ENCODE assay signal across 8 cellular contexts in genomic region chr9:127763918-127764384, GRCh38. TPM values are rescaled to one million over a fixed set of nuclear protein-coding genes. Genes with fewer than 3 reads are reported as not detected.
DNase-seq lines count a peak whose midpoint lies in the region; ATAC-seq and TF ChIP-seq lines count a peak whose summit lies in the region.

No MANE protein-coding gene starts in this region.

- no peaks in the 10 kb centered on the region; the same call in 2 of the 3 replicates for H3K36me3 Mint-ChIP-seq in GM23338 (ENCODE audit: low read depth)
- peaks cover 57% of the 10 kb centered on the region for H3K36me3 Mint-ChIP-seq in activated CD8-positive, alpha-beta memory T cell treated with anti-CD3 and anti-CD28 coated beads, Interleukin-2, amount 10 ng/mL, durations not matched to agents 7 days and 5 days
- peaks cover 62% of the 10 kb centered on the region for H3K36me3 Mint-ChIP-seq in stimulated activated memory B cell treated with anti-CD40 and anti-IgM and Interleukin-4, amounts not matched to agents 10 μg/mL and 1 μg/mL and 100 μg/mL, for 72 hours

- H3K4me2 ChIP-seq in GM23338: peak overlapping the region; percentile 55; the same call in 1 of the 2 replicates

- H3K4me1 ChIP-seq in GM23338 (ENCODE audit: insufficient read depth): peaks cover 19% of the 10 kb centered on the region

- TF ChIP-seq CTCF in AG09309 (IDR thresholded peaks at IDR 0.05; ENCODE audit: control insufficient read depth, insufficient read depth, low read depth, low read length, missing control alignments) (peak; percentile 18), GM23338 (conservative IDR thresholded peaks at IDR 0.05; ENCODE audit: low read depth in 2 of 2) (peak; percentile 66 to 97)

- peak overlapping the region; percentile 80; the same call in 1 of the 2 replicates for H3K27ac Mint-ChIP-seq in GM23338
- H3K27ac Mint-ChIP-seq in activated CD8-positive, alpha-beta memory T cell treated with anti-CD3 and anti-CD28 coated beads, Interleukin-2, amount 10 ng/mL, durations not matched to agents 7 days and 5 days: peak overlapping the region; percentile 54
- peak overlapping the region; percentile 78 for H3K27ac Mint-ChIP-seq in stimulated activated memory B cell treated with anti-CD40 and anti-IgM and Interleukin-4, amounts not matched to agents 10 μg/mL and 1 μg/mL and 100 μg/mL, for 72 hours

- H3K9me3 Mint-ChIP-seq in GM23338: no peaks in the 10 kb centered on the region
- no peaks in the 10 kb centered on the region for H3K9me3 Mint-ChIP-seq in activated CD8-positive, alpha-beta memory T cell treated with anti-CD3 and anti-CD28 coated beads, Interleukin-2, amount 10 ng/mL, durations not matched to agents 7 days and 5 days (ENCODE audit: low read depth)
- H3K9me3 Mint-ChIP-seq in stimulated activated memory B cell treated with anti-CD40 and anti-IgM and Interleukin-4, amounts not matched to agents 10 μg/mL and 1 μg/mL and 100 μg/mL, for 72 hours: no peaks in the 10 kb centered on the region

- H3K36me3 ChIP-seq in GM23338 (ENCODE audit: insufficient read depth): no peaks in the 10 kb centered on the region

- DNase-seq in AG09309 (ENCODE audit: low read depth) (no peak), GM23338 (ENCODE audit: low spot score) (peak; percentile 83), left cardiac atrium (peak; percentile 80), T1000 (lab: John Stamatoyannopoulos, UW) (no peak)
- no peak for DNase-seq in activated CD8-positive, alpha-beta memory T cell treated with anti-CD3 and anti-CD28 coated beads, Interleukin-2, amount 10 ng/mL, durations not matched to agents 7 days and 5 days

- H3K4me1 Mint-ChIP-seq in GM23338: peaks cover 45% of the 10 kb centered on the region
- H3K4me1 Mint-ChIP-seq in activated CD8-positive, alpha-beta memory T cell treated with anti-CD3 and anti-CD28 coated beads, Interleukin-2, amount 10 ng/mL, durations not matched to agents 7 days and 5 days: peaks cover 48% of the 10 kb centered on the region
- H3K4me1 Mint-ChIP-seq in stimulated activated memory B cell treated with anti-CD40 and anti-IgM and Interleukin-4, amounts not matched to agents 10 μg/mL and 1 μg/mL and 100 μg/mL, for 72 hours: peaks cover 66% of the 10 kb centered on the region

- H3K4me3 ChIP-seq in AG09309 (ENCODE audit: control insufficient read depth, low read depth, low read length) (no peak overlapping the region), GM23338 (no peak overlapping the region)

- no peaks in the 10 kb centered on the region for H3K79me2 ChIP-seq in GM23338 (replicated peaks; ENCODE audit: insufficient read depth)

- no peak overlapping the region for H3K27ac ChIP-seq in GM23338 (ENCODE audit: low read depth)

- no peaks in the 10 kb centered on the region for H4K20me1 ChIP-seq in GM23338 (replicated peaks; ENCODE audit: insufficient read depth)

- peak overlapping the region; percentile 69; the same call in 1 of the 2 replicates for H2AFZ ChIP-seq in GM23338

- no peaks in the 10 kb centered on the region for H3K9me2 ChIP-seq in GM23338 (ENCODE audit: insufficient read depth)

- H3F3A ChIP-seq in GM23338 (replicated peaks; ENCODE audit: low read depth): peaks cover 10% of the 10 kb centered on the region; the same call in 1 of the 2 replicates

- H3K27me3 ChIP-seq in GM23338 (ENCODE audit: insufficient read depth): no peaks in the 10 kb centered on the region

- H3K4me3 Mint-ChIP-seq in GM23338: no peak overlapping the region
- H3K4me3 Mint-ChIP-seq in activated CD8-positive, alpha-beta memory T cell treated with anti-CD3 and anti-CD28 coated beads, Interleukin-2, amount 10 ng/mL, durations not matched to agents 7 days and 5 days: no peak overlapping the region
- no peak overlapping the region for H3K4me3 Mint-ChIP-seq in stimulated activated memory B cell treated with anti-CD40 and anti-IgM and Interleukin-4, amounts not matched to agents 10 μg/mL and 1 μg/mL and 100 μg/mL, for 72 hours

- ATAC-seq in GM23338 (peak; percentile 86), left cardiac atrium (peak; percentile 65 to 71), HG02885 (IDR thresholded peaks at IDR 0.05; ENCODE audit: poor library complexity, unreplicated experiment) (no peak), HG03457 (IDR thresholded peaks at IDR 0.05; ENCODE audit: unreplicated experiment) (no peak)
- peak; percentile 45 for ATAC-seq in activated CD8-positive, alpha-beta memory T cell treated with anti-CD3 and anti-CD28 coated beads, Interleukin-2, amount 10 ng/mL, durations not matched to agents 7 days and 5 days
- ATAC-seq in stimulated activated memory B cell treated with anti-CD40 and anti-IgM and Interleukin-4, amounts not matched to agents 10 μg/mL and 1 μg/mL and 100 μg/mL, for 72 hours: no peak

- CTCF ChIA-PET in activated CD8-positive, alpha-beta memory T cell treated with anti-CD3 and anti-CD28 coated beads, Interleukin-2, amount 10 ng/mL, durations not matched to agents 7 days and 5 days (lab: Charles Lee): interaction anchor here (0.8 to 6.1 kb wide), 10 partner anchors 16 to 156 kb away, joined by 3 to 61 read pairs (median 3); partner anchors contain the start of genes CDK9 and TOR2A

- H3K27me3 Mint-ChIP-seq in GM23338 (ENCODE audit: insufficient read depth, low read depth, poor library complexity): peaks cover 23% of the 10 kb centered on the region
- H3K27me3 Mint-ChIP-seq in activated CD8-positive, alpha-beta memory T cell treated with anti-CD3 and anti-CD28 coated beads, Interleukin-2, amount 10 ng/mL, durations not matched to agents 7 days and 5 days: no peaks in the 10 kb centered on the region
- H3K27me3 Mint-ChIP-seq in stimulated activated memory B cell treated with anti-CD40 and anti-IgM and Interleukin-4, amounts not matched to agents 10 μg/mL and 1 μg/mL and 100 μg/mL, for 72 hours: no peaks in the 10 kb centered on the region

- intact Hi-C loops in left cardiac atrium (cut with DNase I): no loop called here

TF ChIP-seq in GM23338, 12 proteins besides CTCF, POLR2A, EP300 and RAD21 (continues in another document):
- TF ChIP-seq NANOG (IDR thresholded peaks at IDR 0.05; ENCODE audit: borderline replicate concordance): no peak
- TF ChIP-seq EZH2phosphoT487 (IDR thresholded peaks at IDR 0.05; ENCODE audit: unreplicated experiment): no peak
- TF ChIP-seq JUNB (IDR thresholded peaks at IDR 0.05; ENCODE audit: unreplicated experiment): no peak
- TF ChIP-seq, protein P1, sequence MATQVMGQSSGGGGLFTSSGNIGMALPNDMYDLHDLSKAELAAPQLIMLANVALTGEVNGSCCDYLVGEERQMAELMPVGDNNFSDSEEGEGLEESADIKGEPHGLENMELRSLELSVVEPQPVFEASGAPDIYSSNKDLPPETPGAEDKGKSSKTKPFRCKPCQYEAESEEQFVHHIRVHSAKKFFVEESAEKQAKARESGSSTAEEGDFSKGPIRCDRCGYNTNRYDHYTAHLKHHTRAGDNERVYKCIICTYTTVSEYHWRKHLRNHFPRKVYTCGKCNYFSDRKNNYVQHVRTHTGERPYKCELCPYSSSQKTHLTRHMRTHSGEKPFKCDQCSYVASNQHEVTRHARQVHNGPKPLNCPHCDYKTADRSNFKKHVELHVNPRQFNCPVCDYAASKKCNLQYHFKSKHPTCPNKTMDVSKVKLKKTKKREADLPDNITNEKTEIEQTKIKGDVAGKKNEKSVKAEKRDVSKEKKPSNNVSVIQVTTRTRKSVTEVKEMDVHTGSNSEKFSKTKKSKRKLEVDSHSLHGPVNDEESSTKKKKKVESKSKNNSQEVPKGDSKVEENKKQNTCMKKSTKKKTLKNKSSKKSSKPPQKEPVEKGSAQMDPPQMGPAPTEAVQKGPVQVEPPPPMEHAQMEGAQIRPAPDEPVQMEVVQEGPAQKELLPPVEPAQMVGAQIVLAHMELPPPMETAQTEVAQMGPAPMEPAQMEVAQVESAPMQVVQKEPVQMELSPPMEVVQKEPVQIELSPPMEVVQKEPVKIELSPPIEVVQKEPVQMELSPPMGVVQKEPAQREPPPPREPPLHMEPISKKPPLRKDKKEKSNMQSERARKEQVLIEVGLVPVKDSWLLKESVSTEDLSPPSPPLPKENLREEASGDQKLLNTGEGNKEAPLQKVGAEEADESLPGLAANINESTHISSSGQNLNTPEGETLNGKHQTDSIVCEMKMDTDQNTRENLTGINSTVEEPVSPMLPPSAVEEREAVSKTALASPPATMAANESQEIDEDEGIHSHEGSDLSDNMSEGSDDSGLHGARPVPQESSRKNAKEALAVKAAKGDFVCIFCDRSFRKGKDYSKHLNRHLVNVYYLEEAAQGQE (IDR thresholded peaks at IDR 0.05; ENCODE audit: unreplicated experiment): no peak
- no peak for TF ChIP-seq CREB1 (CRISPR knock-in tag; IDR thresholded peaks at IDR 0.05; ENCODE audit: low read depth)
- TF ChIP-seq POLR2AphosphoS5 (IDR thresholded peaks at IDR 0.05; ENCODE audit: low read depth): no peak
- TF ChIP-seq ZNF114 (CRISPR knock-in tag; IDR thresholded peaks at IDR 0.05): no peak

RNA-seq across cellular contexts. Expression of gene SH2D3C, which starts 14.5 kb away (rescaled TPM):
- total RNA-seq in GM23338 (2014; rRNA removed; shearing (Covaris generic)): 4.5 and 7.3 TPM in 2 replicates
- polyA plus RNA-seq in GM23338 (2016; fragmentation: Nextera tagmentation; extraction: Ambion mirVana): 4.2 and 4.4 TPM in 2 replicates
- 10 to 100 TPM; 75.2 to 87.8 TPM for total RNA-seq in activated CD8-positive, alpha-beta memory T cell treated with anti-CD3 and anti-CD28 coated beads, Interleukin-2, amount 10 ng/mL, durations not matched to agents 7 days and 5 days
- total RNA-seq in left cardiac atrium: 10 to 100 TPM; 18.4 to 21.5 TPM

RNA-seq across cellular contexts. Expression of gene CDK9, which starts 21.9 kb away (rescaled TPM):
- total RNA-seq in GM23338 (2014; rRNA removed; shearing (Covaris generic)): 63.9 and 84.3 TPM in 2 replicates
- polyA plus RNA-seq in GM23338 (2016; fragmentation: Nextera tagmentation; extraction: Ambion mirVana): 49.7 and 58.5 TPM in 2 replicates
- total RNA-seq in activated CD8-positive, alpha-beta memory T cell treated with anti-CD3 and anti-CD28 coated beads, Interleukin-2, amount 10 ng/mL, durations not matched to agents 7 days and 5 days: 100 to 1,000 TPM; 120 to 128 TPM
- total RNA-seq in left cardiac atrium: 10 to 100 TPM; 58.3 to 64.2 TPM

RNA-seq across cellular contexts. Expression of gene TOR2A, which starts 28.9 kb away (rescaled TPM):
- total RNA-seq in GM23338 (2014; rRNA removed; shearing (Covaris generic)): 21.1 and 23.5 TPM in 2 replicates
- 14.4 TPM in 2 replicates for polyA plus RNA-seq in GM23338 (2016; fragmentation: Nextera tagmentation; extraction: Ambion mirVana)
- total RNA-seq in activated CD8-positive, alpha-beta memory T cell treated with anti-CD3 and anti-CD28 coated beads, Interleukin-2, amount 10 ng/mL, durations not matched to agents 7 days and 5 days: 10 to 100 TPM; 24.1 to 26.8 TPM
- total RNA-seq in left cardiac atrium: 1 to 10 TPM; 5.1 TPM

RNA-seq across cellular contexts. Expression of gene FPGS, which starts 38.7 kb away (rescaled TPM):
- total RNA-seq in GM23338 (2014; rRNA removed; shearing (Covaris generic)): 87.2 and 92.4 TPM in 2 replicates
- polyA plus RNA-seq in GM23338 (2016; fragmentation: Nextera tagmentation; extraction: Ambion mirVana): 40.7 and 43.5 TPM in 2 replicates
- 100 to 1,000 TPM; 109 to 117 TPM for total RNA-seq in activated CD8-positive, alpha-beta memory T cell treated with anti-CD3 and anti-CD28 coated beads, Interleukin-2, amount 10 ng/mL, durations not matched to agents 7 days and 5 days
- total RNA-seq in left cardiac atrium: 10 to 100 TPM; 40.4 to 59.5 TPM

RNA-seq across cellular contexts. Expression of gene TTC16, which starts 48.1 kb away (rescaled TPM):
- not detected in 2 replicates for total RNA-seq in GM23338 (2014; rRNA removed; shearing (Covaris generic))
- polyA plus RNA-seq in GM23338 (2016; fragmentation: Nextera tagmentation; extraction: Ambion mirVana): not detected in 2 replicates
- total RNA-seq in activated CD8-positive, alpha-beta memory T cell treated with anti-CD3 and anti-CD28 coated beads, Interleukin-2, amount 10 ng/mL, durations not matched to agents 7 days and 5 days: 1 to 10 TPM; 1.2 to 5.2 TPM
- total RNA-seq in left cardiac atrium: under 1 TPM; 0.05 to 0.09 TPM

Comparison
In these comparisons a context has a peak if more than half of its experiments do, and no peak if none do; other contexts are left out.
1. DNase-seq: peak in GM23338 (single experiment) and left cardiac atrium (single experiment); none in AG09309 (single experiment), activated CD8-positive, alpha-beta memory T cell treated with anti-CD3 and anti-CD28 coated beads, Interleukin-2, amount 10 ng/mL, durations not matched to agents 7 days and 5 days (single experiment) and T1000 (single experiment).
2. ATAC-seq: peak in GM23338 (single experiment), activated CD8-positive, alpha-beta memory T cell treated with anti-CD3 and anti-CD28 coated beads, Interleukin-2, amount 10 ng/mL, durations not matched to agents 7 days and 5 days (single experiment) and left cardiac atrium (2 of 2); none in stimulated activated memory B cell treated with anti-CD40 and anti-IgM and Interleukin-4, amounts not matched to agents 10 μg/mL and 1 μg/mL and 100 μg/mL, for 72 hours (single experiment), HG02885 (single experiment) and HG03457 (single experiment).
3. Peak in every context shown above with its lines, with median percentiles within 50 percentile points of each other: H3K27ac Mint-ChIP-seq.